In genomic region chr6:105588116-105588710, GRCh38 we compare ENCODE assay signal across 20 cellular contexts.
DNase-seq lines count a peak whose midpoint lies in the region; ATAC-seq and TF ChIP-seq lines count a peak whose summit lies in the region.
"Had no signal": no experiment of that assay in that cellular context is flagged by ENCODE, and none has a peak within 500 bp of the region (broad histone marks: within the 10 kb centered on the region; RNA-seq: fewer than 3 reads in every experiment).

No MANE protein-coding gene starts in this region.

- peak overlapping the region; percentile 72 for H3K27ac Mint-ChIP-seq in activated CD8-positive, alpha-beta memory T cell treated with anti-CD3 and anti-CD28 coated beads, Interleukin-2, amount 10 ng/mL, durations not matched to agents 7 days and 5 days
- H3K27ac Mint-ChIP-seq in HFFc6 (peak overlapping the region; percentile 93; the same call in 1 of the 2 replicates), T-helper 17 cell (peak overlapping the region; percentile 92)
- peak overlapping the region in 7 of 10 donors; percentile 76 to 94 (median 89) for H3K27ac Mint-ChIP-seq in naive thymus-derived CD8-positive, alpha-beta T cell
- H3K27ac Mint-ChIP-seq: CD4-positive, CD25-positive, alpha-beta regulatory T cell had no signal

- H3K27me3 Mint-ChIP-seq in activated CD8-positive, alpha-beta memory T cell treated with anti-CD3 and anti-CD28 coated beads, Interleukin-2, amount 10 ng/mL, durations not matched to agents 7 days and 5 days, result no peaks in the 10 kb centered on the region
- peaks cover 2% of the 10 kb centered on the region; the same call in 1 of the 2 replicates for H3K27me3 Mint-ChIP-seq in HFFc6 (ENCODE audit: insufficient read depth)
- no peaks in the 10 kb centered on the region for H3K27me3 Mint-ChIP-seq in T-helper 17 cell
- H3K27me3 Mint-ChIP-seq in naive thymus-derived CD8-positive, alpha-beta T cell, result peaks cover 0 to 7% (median 0%) of the 10 kb centered on the region in 5 donors
- H3K27me3 Mint-ChIP-seq: CD4-positive, CD25-positive, alpha-beta regulatory T cell had no signal

- peaks cover 16% of the 10 kb centered on the region for H3K36me3 Mint-ChIP-seq in activated CD8-positive, alpha-beta memory T cell treated with anti-CD3 and anti-CD28 coated beads, Interleukin-2, amount 10 ng/mL, durations not matched to agents 7 days and 5 days
- H3K36me3 Mint-ChIP-seq in HFFc6 (ENCODE audit: low read depth) (no peaks in the 10 kb centered on the region), T-helper 17 cell (ENCODE audit: low read depth) (peaks cover 4% of the 10 kb centered on the region)
- H3K36me3 Mint-ChIP-seq in naive thymus-derived CD8-positive, alpha-beta T cell, result no peaks in the 10 kb centered on the region
- H3K36me3 Mint-ChIP-seq: CD4-positive, CD25-positive, alpha-beta regulatory T cell; natural killer cell treated with Interleukin-12 subunit alpha and Interleukin-12 subunit beta and Interleukin-15 and Interleukin-18, amount 100 ng/mL, for 72 hours had no signal

- DNase-seq in activated CD8-positive, alpha-beta memory T cell treated with anti-CD3 and anti-CD28 coated beads, Interleukin-2, amount 10 ng/mL, durations not matched to agents 7 days and 5 days, result no peak
- no peak for DNase-seq in activated CD8-positive, alpha-beta memory T cell treated with anti-CD3 and anti-CD28 coated beads, Interleukin-2, amount 50 U/mL, for 4 hours
- DNase-seq in HFFc6, result no peak
- DNase-seq in T-helper 17 cell, result no peak
- DNase-seq in naive thymus-derived CD8-positive, alpha-beta T cell, result no peak
- DNase-seq in GM19238 (ENCODE audit: insufficient read length, low spot score), result no peak
- DNase-seq: ACHN; CD4-positive, CD25-positive, alpha-beta regulatory T cell; cerebellar nuclear complex; esophagus squamous epithelium; KBM-7; mesendoderm; NCI-H187; NCI-H748 treated with DMSO at 0.1 percent for 48 hours; sigmoid colon; stimulated activated naive CD4-positive, alpha-beta T cell; thyroid gland had no signal

- peak overlapping the region; percentile 66 for H3K4me3 Mint-ChIP-seq in activated CD8-positive, alpha-beta memory T cell treated with anti-CD3 and anti-CD28 coated beads, Interleukin-2, amount 10 ng/mL, durations not matched to agents 7 days and 5 days
- H3K4me3 Mint-ChIP-seq in HFFc6, result peak overlapping the region; percentile 87
- no peak overlapping the region for H3K4me3 Mint-ChIP-seq in T-helper 17 cell
- H3K4me3 Mint-ChIP-seq in naive thymus-derived CD8-positive, alpha-beta T cell, result peak overlapping the region in 9 of 10 donors; percentile 65 to 90 (median 84)
- H3K4me3 Mint-ChIP-seq: natural killer cell treated with Interleukin-12 subunit alpha and Interleukin-12 subunit beta and Interleukin-15 and Interleukin-18, amount 100 ng/mL, for 72 hours had no signal

- peaks cover 2% of the 10 kb centered on the region for H3K9me3 Mint-ChIP-seq in activated CD8-positive, alpha-beta memory T cell treated with anti-CD3 and anti-CD28 coated beads, Interleukin-2, amount 10 ng/mL, durations not matched to agents 7 days and 5 days (ENCODE audit: low read depth)
- H3K9me3 Mint-ChIP-seq in HFFc6, result no peaks in the 10 kb centered on the region
- H3K9me3 Mint-ChIP-seq in naive thymus-derived CD8-positive, alpha-beta T cell, result no peaks in the 10 kb centered on the region
- H3K9me3 Mint-ChIP-seq: natural killer cell treated with Interleukin-12 subunit alpha and Interleukin-12 subunit beta and Interleukin-15 and Interleukin-18, amount 100 ng/mL, for 72 hours had no signal

- CTCF ChIA-PET in activated CD8-positive, alpha-beta memory T cell treated with anti-CD3 and anti-CD28 coated beads, Interleukin-2, amount 10 ng/mL, durations not matched to agents 7 days and 5 days (lab: Charles Lee), result interaction anchor here (1.1 to 1.4 kb wide), 2 partner anchors 11 to 156 kb away, joined by 3 to 5 read pairs; no protein-coding TSS in a partner anchor

- POLR2A ChIA-PET in naive thymus-derived CD8-positive, alpha-beta T cell (lab: Charles Lee), result no interaction called here

- no peak for TF ChIP-seq CTCF in HFFc6 (IDR thresholded peaks at IDR 0.05)

- no peaks in the 10 kb centered on the region for H3K9me3 ChIP-seq in T-helper 17 cell (ENCODE audit: control insufficient read depth, low read length, poor library complexity, severe bottlenecking)
- H3K9me3 ChIP-seq: esophagus squamous epithelium, sigmoid colon, thyroid gland had no signal

- H3K4me1 Mint-ChIP-seq in activated CD8-positive, alpha-beta memory T cell treated with anti-CD3 and anti-CD28 coated beads, Interleukin-2, amount 10 ng/mL, durations not matched to agents 7 days and 5 days, result peaks cover 57% of the 10 kb centered on the region
- peaks cover 64% of the 10 kb centered on the region for H3K4me1 Mint-ChIP-seq in HFFc6 (ENCODE audit: low read depth)
- H3K4me1 Mint-ChIP-seq in T-helper 17 cell, result peaks cover 26% of the 10 kb centered on the region
- H3K4me1 Mint-ChIP-seq in naive thymus-derived CD8-positive, alpha-beta T cell, result peaks cover 7 to 28% (median 27%) of the 10 kb centered on the region in 4 donors

- no peak for ATAC-seq in activated CD8-positive, alpha-beta memory T cell treated with anti-CD3 and anti-CD28 coated beads, Interleukin-2, amount 10 ng/mL, durations not matched to agents 7 days and 5 days
- no peak for ATAC-seq in T-helper 17 cell
- peak in 1 of 2 donors; percentile 4 for ATAC-seq in naive thymus-derived CD8-positive, alpha-beta T cell
- no peak for ATAC-seq in GM19452 (IDR thresholded peaks at IDR 0.05; ENCODE audit: unreplicated experiment)
- ATAC-seq in HG02588 (IDR thresholded peaks at IDR 0.05; ENCODE audit: unreplicated experiment), result no peak
- ATAC-seq: natural killer cell treated with Interleukin-12 subunit alpha and Interleukin-12 subunit beta and Interleukin-15 and Interleukin-18, amount 100 ng/mL, for 72 hours had no signal
